In genomic region chr9:135330307-135330631, GRCh38 we compare ENCODE assay signal across 15 cellular contexts.
DNase-seq lines count a peak whose midpoint lies in the region; TF ChIP-seq lines count a peak whose summit lies in the region.
"Had no signal": no experiment of that assay in that cellular context is flagged by ENCODE, and none has a peak within 500 bp of the region (broad histone marks: within the 10 kb centered on the region; RNA-seq: fewer than 3 reads in every experiment).

No MANE protein-coding gene starts in this region.

- H3K4me3 ChIP-seq in testis, result no peak overlapping the region
- H3K4me3 ChIP-seq: BLaER1 had no signal

- no peak for TF ChIP-seq CTCF in testis (IDR thresholded peaks at IDR 0.05)

- no peak for TF ChIP-seq POLR2A in testis (IDR thresholded peaks at IDR 0.05)

- DNase-seq in activated CD8-positive, alpha-beta memory T cell treated with anti-CD3 and anti-CD28 coated beads for 24 hours, result peak; percentile 28
- DNase-seq in activated CD8-positive, alpha-beta memory T cell treated with anti-CD3 and anti-CD28 coated beads, Interleukin-2, amount 50 U/mL, for 4 hours, result no peak
- peak; percentile 13 for DNase-seq in D341Med (ENCODE audit: low spot score)
- peak; percentile 36 for DNase-seq in ecto neural progenitor cell (ENCODE audit: low spot score)
- DNase-seq in testis, result peak; percentile 10
- no peak for DNase-seq in islet precursor cell
- no peak for DNase-seq in NCI-H2227 (lab: John Stamatoyannopoulos, UW; ENCODE audit: unreplicated experiment)
- no peak for DNase-seq in GF-D8 (lab: John Stamatoyannopoulos, UW)
- DNase-seq: Calu3; CD4-positive, alpha-beta memory T cell; HFFc6; KBM-7; OCI-M1; SHP77 treated with DMSO at 0.1 percent for 48 hours had no signal

- WGBS in testis, 2 donors, result 93% methylated on average over 5 to 6 of the region's 6 CpGs

- no peaks in the 10 kb centered on the region for H3K4me1 ChIP-seq in testis

- no peak overlapping the region for H3K27ac ChIP-seq in testis
- H3K27ac ChIP-seq: BLaER1 had no signal

- H3K27me3 ChIP-seq in testis, result no peaks in the 10 kb centered on the region
- H3K27me3 ChIP-seq: BLaER1 had no signal

- no peaks in the 10 kb centered on the region for H3K9me3 ChIP-seq in testis
- H3K9me3 ChIP-seq: BLaER1 had no signal

- intact Hi-C loops in testis (cut with DNase I; ENCODE audit: low total_unique reads), result no loop called here

- no peaks in the 10 kb centered on the region for H3K36me3 ChIP-seq in testis (ENCODE audit: low read depth, missing control alignments)
- H3K36me3 ChIP-seq: BLaER1 had no signal

Comparison
In these comparisons a context has a peak if more than half of its experiments do, and no peak if none do; other contexts are left out.
1. DNase-seq: peak in activated CD8-positive, alpha-beta memory T cell treated with anti-CD3 and anti-CD28 coated beads for 24 hours (single experiment), D341Med (single experiment), ecto neural progenitor cell (single experiment) and testis (single experiment); none in activated CD8-positive, alpha-beta memory T cell treated with anti-CD3 and anti-CD28 coated beads, Interleukin-2, amount 50 U/mL, for 4 hours (single experiment), islet precursor cell (single experiment), NCI-H2227 (single experiment) and GF-D8 (single experiment).